2 cellular contexts compared by ENCODE assay signal in the genomic region with DNA sequence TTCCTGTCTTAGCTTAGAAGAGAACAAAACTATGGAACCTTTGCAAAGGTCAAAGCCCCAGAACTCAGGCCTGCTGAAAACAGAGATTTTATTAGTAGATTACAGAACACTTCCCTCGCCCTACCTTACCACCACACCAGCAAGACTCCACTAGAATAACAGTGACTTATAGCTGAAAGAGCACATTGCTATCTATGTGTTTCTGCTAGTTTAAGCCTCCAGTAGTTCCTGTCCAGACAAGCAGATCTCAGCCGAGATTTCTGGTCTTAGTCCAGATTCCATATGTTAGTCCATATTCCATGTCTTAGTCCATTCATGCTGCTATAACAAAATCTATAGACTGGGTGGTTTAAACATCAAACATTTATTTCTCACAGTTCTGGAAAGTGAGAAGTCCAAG.
TF ChIP-seq lines count a peak whose summit lies in the region.

No MANE protein-coding gene starts in this region.

TF ChIP-seq in GM23338, 12 proteins besides CTCF, POLR2A, EP300 and RAD21 (continued from another document):
- TF ChIP-seq ZNF462 (CRISPR knock-in tag; IDR thresholded peaks at IDR 0.05) (no peak), ETS1 (IDR thresholded peaks at IDR 0.05) (no peak), JUNB (IDR thresholded peaks at IDR 0.05; ENCODE audit: unreplicated experiment) (no peak), STAT1 (IDR thresholded peaks at IDR 0.05; ENCODE audit: unreplicated experiment) (no peak), ZNF114 (CRISPR knock-in tag; IDR thresholded peaks at IDR 0.05) (no peak), ZNF331 (CRISPR knock-in tag; IDR thresholded peaks at IDR 0.05; ENCODE audit: low read depth) (no peak), EZH2phosphoT487 (IDR thresholded peaks at IDR 0.05; ENCODE audit: unreplicated experiment) (no peak)
- TF ChIP-seq, protein P1, sequence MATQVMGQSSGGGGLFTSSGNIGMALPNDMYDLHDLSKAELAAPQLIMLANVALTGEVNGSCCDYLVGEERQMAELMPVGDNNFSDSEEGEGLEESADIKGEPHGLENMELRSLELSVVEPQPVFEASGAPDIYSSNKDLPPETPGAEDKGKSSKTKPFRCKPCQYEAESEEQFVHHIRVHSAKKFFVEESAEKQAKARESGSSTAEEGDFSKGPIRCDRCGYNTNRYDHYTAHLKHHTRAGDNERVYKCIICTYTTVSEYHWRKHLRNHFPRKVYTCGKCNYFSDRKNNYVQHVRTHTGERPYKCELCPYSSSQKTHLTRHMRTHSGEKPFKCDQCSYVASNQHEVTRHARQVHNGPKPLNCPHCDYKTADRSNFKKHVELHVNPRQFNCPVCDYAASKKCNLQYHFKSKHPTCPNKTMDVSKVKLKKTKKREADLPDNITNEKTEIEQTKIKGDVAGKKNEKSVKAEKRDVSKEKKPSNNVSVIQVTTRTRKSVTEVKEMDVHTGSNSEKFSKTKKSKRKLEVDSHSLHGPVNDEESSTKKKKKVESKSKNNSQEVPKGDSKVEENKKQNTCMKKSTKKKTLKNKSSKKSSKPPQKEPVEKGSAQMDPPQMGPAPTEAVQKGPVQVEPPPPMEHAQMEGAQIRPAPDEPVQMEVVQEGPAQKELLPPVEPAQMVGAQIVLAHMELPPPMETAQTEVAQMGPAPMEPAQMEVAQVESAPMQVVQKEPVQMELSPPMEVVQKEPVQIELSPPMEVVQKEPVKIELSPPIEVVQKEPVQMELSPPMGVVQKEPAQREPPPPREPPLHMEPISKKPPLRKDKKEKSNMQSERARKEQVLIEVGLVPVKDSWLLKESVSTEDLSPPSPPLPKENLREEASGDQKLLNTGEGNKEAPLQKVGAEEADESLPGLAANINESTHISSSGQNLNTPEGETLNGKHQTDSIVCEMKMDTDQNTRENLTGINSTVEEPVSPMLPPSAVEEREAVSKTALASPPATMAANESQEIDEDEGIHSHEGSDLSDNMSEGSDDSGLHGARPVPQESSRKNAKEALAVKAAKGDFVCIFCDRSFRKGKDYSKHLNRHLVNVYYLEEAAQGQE (IDR thresholded peaks at IDR 0.05; ENCODE audit: unreplicated experiment), result no peak

TF ChIP-seq in WTC11, 78 proteins besides CTCF, POLR2A, EP300 and RAD21 (continued from another document):
- TF ChIP-seq AFF4 (CRISPR knock-in tag; IDR thresholded peaks at IDR 0.05; ENCODE audit: borderline replicate concordance) (no peak), TEAD4 (CRISPR knock-in tag; IDR thresholded peaks at IDR 0.05) (no peak), NFATC4 (CRISPR knock-in tag; IDR thresholded peaks at IDR 0.05) (no peak), JAZF1 (CRISPR knock-in tag; IDR thresholded peaks at IDR 0.05) (no peak), FOXP1 (CRISPR knock-in tag; IDR thresholded peaks at IDR 0.05; ENCODE audit: borderline replicate concordance) (no peak), ZNF121 (CRISPR knock-in tag; IDR thresholded peaks at IDR 0.05) (no peak), TCF7 (CRISPR knock-in tag; IDR thresholded peaks at IDR 0.05; ENCODE audit: low read depth) (no peak), ATF6 (CRISPR knock-in tag; IDR thresholded peaks at IDR 0.05) (no peak), NR3C1 (CRISPR knock-in tag; conservative IDR thresholded peaks at IDR 0.05; ENCODE audit: low read depth) (no peak), RORB (CRISPR knock-in tag; IDR thresholded peaks at IDR 0.05) (no peak), ZNF263 (CRISPR knock-in tag; IDR thresholded peaks at IDR 0.05; ENCODE audit: low read depth) (no peak), TEAD1 (CRISPR knock-in tag; IDR thresholded peaks at IDR 0.05) (no peak), SOX15 (CRISPR knock-in tag; IDR thresholded peaks at IDR 0.05) (no peak)
- TF ChIP-seq, protein P2, sequence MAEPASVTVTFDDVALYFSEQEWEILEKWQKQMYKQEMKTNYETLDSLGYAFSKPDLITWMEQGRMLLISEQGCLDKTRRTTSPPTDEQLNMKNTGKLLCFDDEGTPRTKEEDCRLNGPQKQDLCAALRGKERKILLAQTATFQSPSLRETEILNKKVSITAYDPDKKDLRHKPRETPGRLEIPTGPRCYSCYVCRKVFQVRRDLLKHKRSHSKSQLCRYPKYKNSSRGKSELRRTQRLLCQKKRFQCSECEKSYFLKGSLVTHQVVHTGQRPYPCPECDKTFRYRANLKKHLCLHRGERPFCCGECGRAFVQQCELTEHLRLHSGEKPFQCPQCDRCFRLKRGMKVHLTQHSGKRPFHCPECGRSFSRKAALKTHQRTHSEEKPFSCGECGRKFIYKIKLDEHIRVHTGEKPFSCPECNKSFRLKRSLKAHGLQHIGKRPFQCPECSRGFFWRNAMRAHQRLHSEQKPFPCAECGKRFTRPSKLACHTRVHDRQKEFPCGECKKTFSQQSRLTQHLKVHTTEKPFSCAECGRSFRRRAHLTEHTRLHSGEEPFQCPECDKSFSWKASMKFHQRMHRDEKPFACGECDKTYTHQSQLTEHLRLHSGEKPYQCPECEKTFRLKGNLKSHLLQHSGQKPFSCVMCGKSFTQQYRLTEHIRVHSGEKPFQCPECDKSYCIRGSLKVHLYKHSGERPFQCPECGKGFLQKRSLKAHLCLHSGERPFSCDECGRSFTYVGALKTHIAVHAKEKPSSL (CRISPR knock-in tag; conservative IDR thresholded peaks at IDR 0.05), result no peak
- TF ChIP-seq, protein P3, sequence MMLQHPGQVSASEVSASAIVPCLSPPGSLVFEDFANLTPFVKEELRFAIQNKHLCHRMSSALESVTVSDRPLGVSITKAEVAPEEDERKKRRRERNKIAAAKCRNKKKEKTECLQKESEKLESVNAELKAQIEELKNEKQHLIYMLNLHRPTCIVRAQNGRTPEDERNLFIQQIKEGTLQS (CRISPR knock-in tag; conservative IDR thresholded peaks at IDR 0.05), result no peak
TF ChIP-seq in WTC11: peak in this region for 0.
